In the genomic region with DNA sequence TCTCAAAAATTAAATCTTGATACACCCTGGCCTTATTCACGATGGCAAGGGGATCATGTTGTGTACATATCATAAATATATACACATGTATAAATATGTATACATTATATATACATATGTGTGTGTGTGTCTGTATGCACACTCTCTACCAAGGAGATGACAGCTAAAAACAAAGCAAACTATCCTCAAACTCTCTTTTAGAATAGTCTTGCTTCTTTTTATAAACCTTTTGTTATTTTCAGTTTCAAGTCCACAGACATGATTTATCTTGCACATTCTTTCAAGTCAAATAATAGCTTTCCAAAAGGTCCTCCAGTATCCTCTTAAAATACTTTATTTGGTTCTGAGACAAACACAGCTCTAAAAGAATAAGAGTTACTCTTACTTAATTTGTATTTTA, we compare ENCODE assay signal across 14 cellular contexts.
"Had no signal": no experiment of that assay in that cellular context is flagged by ENCODE, and none has a peak within 500 bp of the region (broad histone marks: within the 10 kb centered on the region; RNA-seq: fewer than 3 reads in every experiment).

No MANE protein-coding gene starts in this region.

- H3K4me3 Mint-ChIP-seq: activated naive CD8-positive, alpha-beta T cell treated with anti-CD3 and anti-CD28 coated beads, Interleukin-2, amount 50 U/mL, for 24 hours; memory B cell; nephron; T-cell had no signal

- DNase-seq: activated CD4-positive, alpha-beta T cell treated with anti-CD3 and anti-CD28 coated beads for 1 hour; activated CD4-positive, alpha-beta T cell treated with anti-CD3 and anti-CD28 coated beads, Interleukin-2, amount 50 U/mL, for 48 hours; activated naive CD4-positive, alpha-beta T cell treated with Interleukin-2 at 50 U/mL for 16 hours; activated naive CD8-positive, alpha-beta T cell treated with anti-CD3 and anti-CD28 coated beads, Interleukin-2, amount 50 U/mL, for 24 hours; activated T-cell treated with anti-CD3 and anti-CD28 coated beads, Interleukin-2, amount 50 U/mL, for 48 hours; gastrocnemius medialis; islet precursor cell; ovary; T-cell; T1000; trophoblast cell had no signal

- H3K27ac ChIP-seq: ovary had no signal

- H3K27me3 ChIP-seq: gastrocnemius medialis, ovary had no signal

- H3K4me3 ChIP-seq: gastrocnemius medialis, ovary had no signal

- H3K27ac Mint-ChIP-seq: activated naive CD8-positive, alpha-beta T cell treated with anti-CD3 and anti-CD28 coated beads, Interleukin-2, amount 50 U/mL, for 24 hours; nephron; T-cell had no signal

- H3K9me3 ChIP-seq: gastrocnemius medialis, ovary had no signal

- H3K27me3 Mint-ChIP-seq: activated naive CD8-positive, alpha-beta T cell treated with anti-CD3 and anti-CD28 coated beads, Interleukin-2, amount 50 U/mL, for 24 hours; memory B cell; T-cell had no signal

- H3K36me3 ChIP-seq: gastrocnemius medialis, ovary had no signal

- ATAC-seq: activated naive CD8-positive, alpha-beta T cell treated with anti-CD3 and anti-CD28 coated beads, Interleukin-2, amount 50 U/mL, for 24 hours; gastrocnemius medialis; left lobe of liver; T-cell had no signal

- H3K9me3 Mint-ChIP-seq: activated naive CD8-positive, alpha-beta T cell treated with anti-CD3 and anti-CD28 coated beads, Interleukin-2, amount 50 U/mL, for 24 hours; memory B cell; nephron; T-cell had no signal
